Comparison of ENCODE assay signal across 8 cellular contexts in genomic region chr12:119988440-119988787, GRCh38. TPM values are rescaled to one million over a fixed set of nuclear protein-coding genes. Genes with fewer than 3 reads are reported as not detected.
DNase-seq lines count a peak whose midpoint lies in the region; ATAC-seq and TF ChIP-seq lines count a peak whose summit lies in the region.

No MANE protein-coding gene starts in this region.

- peaks cover 6 to 19% of the 10 kb centered on the region in 2 donors for H3K36me3 Mint-ChIP-seq in activated T-cell treated with anti-CD3 and anti-CD28 coated beads, Interleukin-2, amount 50 U/mL, for 72 hours (ENCODE audit: insufficient read depth in 2 of 2)

- H3K27ac ChIP-seq in suprapubic skin: no peak overlapping the region

- no peaks in the 10 kb centered on the region for H3K9me3 ChIP-seq in suprapubic skin

- DNase-seq in activated T-cell treated with anti-CD3 and anti-CD28 coated beads, Interleukin-2, amount 50 U/mL, for 72 hours: no peak
- DNase-seq in activated T-cell treated with anti-CD3 and anti-CD28 coated beads, Interleukin-2, amount 50 U/mL, for 1 hour: no peak
- DNase-seq in LNCaP clone FGC (ENCODE audit: low read depth): no peak
- DNase-seq in astrocyte of the spinal cord (ENCODE audit: low read depth, low spot score): peak; percentile 24
- DNase-seq in kidney glomerular epithelial cell (lab: John Stamatoyannopoulos, UW): peak; percentile 83
- no peak for DNase-seq in suprapubic skin (ENCODE audit: low spot score in 2 of 2)
- DNase-seq in stimulated activated CD4-positive, alpha-beta T cell treated with anti-CD3 and anti-CD28 coated beads, Interleukin-12 subunit alpha, Interleukin-12 subunit beta, amount 100 ng/mL, for 4 hours: no peak
- no peak for DNase-seq in activated gamma-delta T cell treated with Interleukin-2 at 50 U/mL for 16 hours

- H3K9me3 Mint-ChIP-seq in activated T-cell treated with anti-CD3 and anti-CD28 coated beads, Interleukin-2, amount 50 U/mL, for 72 hours: no peaks in the 10 kb centered on the region

- H3K4me3 Mint-ChIP-seq in activated T-cell treated with anti-CD3 and anti-CD28 coated beads, Interleukin-2, amount 50 U/mL, for 72 hours: peak overlapping the region; percentile 94 to 95

- peaks cover 25% of the 10 kb centered on the region for H3K4me1 ChIP-seq in suprapubic skin

- no peak for TF ChIP-seq POLR2A in suprapubic skin (IDR thresholded peaks at IDR 0.05)

- H3K36me3 ChIP-seq in suprapubic skin: no peaks in the 10 kb centered on the region

- no peak for TF ChIP-seq EP300 in suprapubic skin (IDR thresholded peaks at IDR 0.05)

- TF ChIP-seq CTCF in LNCaP clone FGC (IDR thresholded peaks at IDR 0.05; ENCODE audit: control insufficient read depth, extremely low read depth, insufficient read depth) (peak; percentile 27; the same call in 1 of the 2 replicates), astrocyte of the spinal cord (IDR thresholded peaks at IDR 0.05; ENCODE audit: low read depth, low read length) (peak; percentile 40), suprapubic skin (IDR thresholded peaks at IDR 0.05) (no peak)

- peak; percentile 28 to 32 for ATAC-seq in activated T-cell treated with anti-CD3 and anti-CD28 coated beads, Interleukin-2, amount 50 U/mL, for 72 hours (replicated peaks in 1 of 2)

- no peaks in the 10 kb centered on the region for H3K27me3 Mint-ChIP-seq in activated T-cell treated with anti-CD3 and anti-CD28 coated beads, Interleukin-2, amount 50 U/mL, for 72 hours (ENCODE audit: low read depth)

- in situ Hi-C loops in astrocyte of the spinal cord (cut with HindIII; ENCODE audit: low sequenced_read_pairs): no loop called here

- H3K27me3 ChIP-seq in suprapubic skin: peaks cover 24% of the 10 kb centered on the region

- WGBS in suprapubic skin: 3% methylated on average over 9 of the region's 15 CpGs

- H3K4me1 Mint-ChIP-seq in activated T-cell treated with anti-CD3 and anti-CD28 coated beads, Interleukin-2, amount 50 U/mL, for 72 hours (ENCODE audit: low read depth): peaks cover 48% of the 10 kb centered on the region

- H3K4me3 ChIP-seq in LNCaP clone FGC (ENCODE audit: low read depth, low read length) (peak overlapping the region; percentile 54), astrocyte of the spinal cord (ENCODE audit: low read depth, low read length) (peak overlapping the region; percentile 42), suprapubic skin (peak overlapping the region; percentile 71)

- peak overlapping the region; percentile 89 for H3K27ac Mint-ChIP-seq in activated T-cell treated with anti-CD3 and anti-CD28 coated beads, Interleukin-2, amount 50 U/mL, for 72 hours

RNA-seq across cellular contexts. Expression of gene BICDL1, which starts 0.6 kb away (rescaled TPM):
- 100 to 1,000 TPM; 154 to 180 TPM for total RNA-seq in activated T-cell treated with anti-CD3 and anti-CD28 coated beads, Interleukin-2, amount 50 U/mL, for 72 hours
- 100 to 1,000 TPM; 127 to 207 (median 129) TPM for total RNA-seq in suprapubic skin

Comparison
In these comparisons a context has a peak if more than half of its experiments do, and no peak if none do; other contexts are left out.
1. DNase-seq: peak in astrocyte of the spinal cord (single experiment) and kidney glomerular epithelial cell (single experiment); none in activated T-cell treated with anti-CD3 and anti-CD28 coated beads, Interleukin-2, amount 50 U/mL, for 72 hours (0 of 2), activated T-cell treated with anti-CD3 and anti-CD28 coated beads, Interleukin-2, amount 50 U/mL, for 1 hour (single experiment), LNCaP clone FGC (single experiment), suprapubic skin (0 of 2), stimulated activated CD4-positive, alpha-beta T cell treated with anti-CD3 and anti-CD28 coated beads, Interleukin-12 subunit alpha, Interleukin-12 subunit beta, amount 100 ng/mL, for 4 hours (single experiment) and activated gamma-delta T cell treated with Interleukin-2 at 50 U/mL for 16 hours (single experiment).
2. CTCF ChIP-seq: peak in LNCaP clone FGC (single experiment) and astrocyte of the spinal cord (single experiment); none in suprapubic skin (0 of 2).
3. Peak in every context shown above with its lines, with median percentiles within 50 percentile points of each other: H3K4me3 ChIP-seq.